Comparison of ENCODE assay signal across 12 cellular contexts in the genomic region with DNA sequence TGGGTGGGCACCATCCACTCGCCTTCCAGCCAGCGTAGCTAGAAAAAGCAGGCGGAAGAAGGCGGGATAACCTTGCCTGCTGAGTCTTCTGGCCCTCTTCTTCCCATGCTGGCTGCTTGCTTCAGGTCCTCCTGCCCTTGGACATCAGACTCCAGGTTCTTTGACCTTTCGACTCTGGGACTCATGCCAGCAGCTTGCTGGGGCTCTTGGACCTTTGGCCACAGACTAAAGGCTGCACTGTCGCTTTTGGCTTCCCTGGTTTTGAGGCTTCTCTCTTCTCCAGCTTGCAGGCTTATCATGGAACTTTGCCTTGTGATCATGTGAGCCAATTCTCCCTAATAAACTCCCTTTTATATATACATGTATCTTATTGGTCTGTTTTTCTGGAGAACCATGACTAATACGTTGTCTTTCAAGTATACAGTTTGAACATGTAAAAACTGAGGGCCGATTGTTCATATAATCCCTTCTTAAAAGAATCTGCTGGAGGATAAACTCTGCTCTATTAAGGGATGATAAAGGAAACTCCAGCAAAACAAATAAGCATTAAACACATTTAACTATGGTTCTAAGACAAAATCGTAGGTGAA.
DNase-seq lines count a peak whose midpoint lies in the region; ATAC-seq and TF ChIP-seq lines count a peak whose summit lies in the region.
"Had no signal": no experiment of that assay in that cellular context is flagged by ENCODE, and none has a peak within 500 bp of the region (broad histone marks: within the 10 kb centered on the region; RNA-seq: fewer than 3 reads in every experiment).

No MANE protein-coding gene starts in this region.

- H3K4me3 Mint-ChIP-seq in endothelial cell (ENCODE audit: unreplicated experiment) = no peak overlapping the region
- H3K4me3 Mint-ChIP-seq: CD14-positive monocyte; CD8-positive, alpha-beta T cell; IgD-negative memory B cell had no signal

- no peak for TF ChIP-seq CTCF in endothelial cell (IDR thresholded peaks at IDR 0.05; ENCODE audit: unreplicated experiment)

- H3K36me3 Mint-ChIP-seq in endothelial cell (ENCODE audit: low read depth, unreplicated experiment) = peaks cover 3% of the 10 kb centered on the region
- H3K36me3 Mint-ChIP-seq: CD14-positive monocyte; CD8-positive, alpha-beta T cell had no signal

- peak; percentile 29 for DNase-seq in DMS53 (lab: John Stamatoyannopoulos, UW)
- no peak for DNase-seq in DMS53 treated with DMSO at 0.1 percent for 48 hours (lab: John Stamatoyannopoulos, UW; ENCODE audit: unreplicated experiment)
- peak; percentile 48 for DNase-seq in left lobe of liver (ENCODE audit: low spot score)
- peak; percentile 42 for DNase-seq in mucosa of gallbladder (ENCODE audit: low spot score)
- no peak for DNase-seq in endothelial cell (ENCODE audit: low spot score)
- DNase-seq: Caco-2; CD8-positive, alpha-beta T cell; HCEC 1CT had no signal

- no peak overlapping the region for H3K27ac Mint-ChIP-seq in endothelial cell (ENCODE audit: unreplicated experiment)
- H3K27ac Mint-ChIP-seq: CD14-positive monocyte; CD8-positive, alpha-beta T cell; IgD-negative memory B cell had no signal

- ATAC-seq in left lobe of liver (peak; percentile 46), HG02678 (IDR thresholded peaks at IDR 0.05; ENCODE audit: unreplicated experiment) (no peak), HG02642 (IDR thresholded peaks at IDR 0.05; ENCODE audit: poor library complexity, unreplicated experiment) (no peak)
- ATAC-seq: CD8-positive, alpha-beta T cell had no signal

- H3K4me1 Mint-ChIP-seq in endothelial cell (ENCODE audit: unreplicated experiment) = no peaks in the 10 kb centered on the region
- H3K4me1 Mint-ChIP-seq: CD14-positive monocyte, IgD-negative memory B cell had no signal

- H3K27me3 Mint-ChIP-seq in endothelial cell (ENCODE audit: unreplicated experiment) = no peaks in the 10 kb centered on the region
- H3K27me3 Mint-ChIP-seq: IgD-negative memory B cell had no signal

- no peaks in the 10 kb centered on the region for H3K9me3 Mint-ChIP-seq in endothelial cell (ENCODE audit: unreplicated experiment)
- H3K9me3 Mint-ChIP-seq: CD8-positive, alpha-beta T cell had no signal

Comparison
In these comparisons a context has a peak if more than half of its experiments do, and no peak if none do; other contexts are left out.
1. DNase-seq: peak in DMS53 (single experiment), left lobe of liver (single experiment) and mucosa of gallbladder (single experiment); none in DMS53 treated with DMSO at 0.1 percent for 48 hours (single experiment) and endothelial cell (single experiment).